ENCODE assay signal across 8 cellular contexts in the genomic region with DNA sequence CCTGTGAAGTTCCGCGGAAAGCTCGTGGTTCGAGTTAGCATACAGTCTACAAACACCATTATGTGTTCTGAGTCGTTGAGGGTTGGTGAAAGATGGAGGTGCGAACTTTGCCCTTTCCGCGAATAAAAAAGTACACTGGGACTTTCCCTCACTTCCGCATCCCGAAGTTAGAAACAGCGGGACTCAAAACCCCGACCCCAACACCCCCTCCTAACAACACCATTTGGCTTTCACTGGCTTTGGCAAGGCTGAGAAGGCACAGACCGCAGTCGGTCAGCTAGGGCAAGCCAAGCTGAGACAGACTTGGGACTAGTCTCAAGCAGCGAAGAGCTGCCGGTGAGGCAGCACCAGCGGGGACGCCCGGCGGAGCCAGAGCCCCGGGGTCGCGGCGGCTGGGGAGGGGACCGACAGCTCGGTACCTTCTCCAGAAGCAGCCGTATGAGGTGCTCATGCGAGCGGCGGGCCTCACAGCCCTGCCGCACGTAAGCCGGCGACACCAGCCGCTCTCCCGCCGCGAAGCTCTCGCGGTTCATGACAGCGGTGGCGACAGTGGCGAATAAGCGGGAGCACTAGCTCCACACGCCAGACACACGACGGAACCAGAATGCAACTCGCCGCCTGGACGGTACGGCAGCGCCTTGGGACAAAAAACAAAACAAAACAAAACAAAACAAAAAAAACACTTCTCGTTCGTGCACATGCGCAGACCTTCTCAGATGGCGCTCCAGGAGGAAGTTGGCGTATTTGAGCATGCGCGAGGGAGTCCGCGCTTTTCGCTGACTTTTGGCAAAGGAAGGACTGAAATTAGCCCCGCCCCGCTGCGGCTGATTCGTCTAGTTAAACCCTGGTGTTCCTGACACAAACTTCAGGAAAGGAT. TPM values are rescaled to one million over a fixed set of nuclear protein-coding genes. Genes with fewer than 3 reads are reported as not detected.
A peak's percentile ranks its signal among the peaks of the same experiment; 100 is the strongest.
DNase-seq lines count a peak whose midpoint lies in the region; ATAC-seq and TF ChIP-seq lines count a peak whose summit lies in the region.

A gene (minus strand): TSS at position 613 of the 877 bp plus-strand sequence. CDS start 80 bp downstream, at position 533.

- H3K27me3 ChIP-seq in adipocyte (replicated peaks; ENCODE audit: control insufficient read depth, insufficient read depth, low read length) (no peaks in the 10 kb centered on the region), cardiac muscle cell (no peaks in the 10 kb centered on the region), parathyroid adenoma (ENCODE audit: control insufficient read depth, insufficient read depth, low read length) (no peaks in the 10 kb centered on the region), tibial nerve (no peaks in the 10 kb centered on the region)

- H3K36me3 ChIP-seq in adipocyte (ENCODE audit: control insufficient read depth, insufficient read depth, low read length, severe bottlenecking) = peaks cover 7% of the 10 kb centered on the region
- no peaks in the 10 kb centered on the region for H3K36me3 ChIP-seq in cardiac muscle cell
- H3K36me3 ChIP-seq in parathyroid adenoma (ENCODE audit: control insufficient read depth, insufficient read depth, low read length) = no peaks in the 10 kb centered on the region
- no peaks in the 10 kb centered on the region for H3K36me3 ChIP-seq in tibial nerve

- no peaks in the 10 kb centered on the region for H3K79me2 ChIP-seq in parathyroid adenoma

- H3K27ac ChIP-seq in cardiac muscle cell (peak within 1 kb of the TSS; percentile 91), parathyroid adenoma (peak within 1 kb of the TSS; percentile 86), tibial nerve (peak within 1 kb of the TSS; percentile 71 to 98 (median 96))

- peak in 1 of 2 donors; percentile 81 for TF ChIP-seq POLR2A in tibial nerve (IDR thresholded peaks at IDR 0.05)

- DNase-seq in GM12865 (ENCODE audit: low read depth) (peak; percentile 98), NCI-H1417 treated with DMSO at 0.1 percent for 48 hours (lab: John Stamatoyannopoulos, UW) (peak; percentile 85), SW480 (ENCODE audit: low spot score) (peak; percentile 91), adipocyte (ENCODE audit: low read depth) (peak; percentile 99), cardiac muscle cell (ENCODE audit: low read depth in 1 of 2, low spot score in 1 of 2) (peak; percentile 98), tibial nerve (ENCODE audit: low spot score in 2 of 2) (peak; percentile 93)

- ATAC-seq in HG02763 (IDR thresholded peaks at IDR 0.05; ENCODE audit: unreplicated experiment) = peak; percentile 80

- peak within 1 kb of the TSS; percentile 96 for H3K4me2 ChIP-seq in parathyroid adenoma (ENCODE audit: low read length)

- H3K9me3 ChIP-seq in adipocyte (ENCODE audit: control insufficient read depth, low read length) (no peaks in the 10 kb centered on the region), cardiac muscle cell (ENCODE audit: low read depth) (no peaks in the 10 kb centered on the region), parathyroid adenoma (ENCODE audit: control insufficient read depth, low read length) (no peaks in the 10 kb centered on the region), tibial nerve (no peaks in the 10 kb centered on the region)

- H3K4me1 ChIP-seq in adipocyte (ENCODE audit: control insufficient read depth, insufficient read depth, low read length) (peaks cover 23% of the 10 kb centered on the region), cardiac muscle cell (ENCODE audit: low read depth) (peaks cover 3% of the 10 kb centered on the region), parathyroid adenoma (no peaks in the 10 kb centered on the region), tibial nerve (peaks cover 0 to 35% (median 8%) of the 10 kb centered on the region in 4 donors)

- no peak for TF ChIP-seq CTCF in GM12865 (IDR thresholded peaks at IDR 0.05; ENCODE audit: insufficient read depth, low read depth, low read length, missing control alignments)
- TF ChIP-seq CTCF in cardiac muscle cell (IDR thresholded peaks at IDR 0.05; ENCODE audit: low read depth, low read length) = no peak
- TF ChIP-seq CTCF in parathyroid adenoma (IDR thresholded peaks at IDR 0.05) = no peak
- peak in 1 of 5 experiments; percentile 21 for TF ChIP-seq CTCF in tibial nerve (IDR thresholded peaks at IDR 0.05)

- H3K9ac ChIP-seq in adipocyte (ENCODE audit: low read length) = peak within 1 kb of the TSS; percentile 96
- H3K9ac ChIP-seq in parathyroid adenoma = peak within 1 kb of the TSS; percentile 8

- peak within 1 kb of the TSS; percentile 77 for H2AFZ ChIP-seq in parathyroid adenoma

- TF ChIP-seq EP300 in tibial nerve (IDR thresholded peaks at IDR 0.05) = peak; percentile 79 to 93

- H3K4me3 ChIP-seq in GM12865 (ENCODE audit: low read depth, low read length) = peak within 1 kb of the TSS; percentile 71
- peak within 1 kb of the TSS; percentile 96 for H3K4me3 ChIP-seq in adipocyte (ENCODE audit: low read length)
- H3K4me3 ChIP-seq in cardiac muscle cell = peak within 1 kb of the TSS; percentile 52
- peak within 1 kb of the TSS; percentile 97 for H3K4me3 ChIP-seq in parathyroid adenoma (ENCODE audit: low read depth, low read length)
- H3K4me3 ChIP-seq in tibial nerve = peak within 1 kb of the TSS; percentile 66 to 94 (median 81)

- WGBS in tibial nerve, 2 donors = 1 to 3% methylated on average over 50 to 66 of the region's 66 CpGs

RNA-seq across cellular contexts. Expression of the gene that starts here (rescaled TPM):
- total RNA-seq in cardiac muscle cell = 6.3 and 6.4 TPM in 2 replicates
- polyA plus RNA-seq in cardiac muscle cell = 3.6 and 9.6 TPM in 2 replicates
- total RNA-seq in tibial nerve = 10 to 100 TPM in 2 of 4 donors, 1 to 10 TPM in 2; 6.6 to 19.2 (median 9.0) TPM

Comparison
In these comparisons a context has a peak if more than half of its experiments do, and no peak if none do; other contexts are left out.
1. Peak in every context shown above with its lines: DNase-seq, ATAC-seq, H3K4me3 ChIP-seq and H3K27ac ChIP-seq.